In genomic region chr9:114674076-114674797, GRCh38 we compare ENCODE assay signal across 26 cellular contexts. TPM values are rescaled to one million over a fixed set of nuclear protein-coding genes. Genes with fewer than 3 reads are reported as not detected.
"Had no signal": no experiment of that assay in that cellular context is flagged by ENCODE, and none has a peak within 500 bp of the region (broad histone marks: within the 10 kb centered on the region; RNA-seq: fewer than 3 reads in every experiment).

No MANE protein-coding gene starts in this region.

- H3K9me3 ChIP-seq: gastrocnemius medialis, stomach, thoracic aorta, transverse colon had no signal

- H3K27ac Mint-ChIP-seq: natural killer cell had no signal

- FAIRE-seq: endometrium, islet of Langerhans, small intestine had no signal

- H3K27ac ChIP-seq: gastrocnemius medialis, heart right ventricle, right atrium auricular region, stomach, thoracic aorta, transverse colon had no signal

- H3K4me3 Mint-ChIP-seq: natural killer cell, neural crest cell had no signal

- H3K4me1 Mint-ChIP-seq: natural killer cell, neural crest cell had no signal

- H3K36me3 ChIP-seq: gastrocnemius medialis, heart right ventricle, right atrium auricular region, stomach, thoracic aorta, transverse colon had no signal

- ATAC-seq: esophagus mucosa, gastrocnemius medialis, heart right ventricle, left lobe of liver, natural killer cell had no signal

- H3K9me3 Mint-ChIP-seq: natural killer cell, neural crest cell had no signal

- DNase-seq: effector memory CD4-positive, alpha-beta T cell; gastrocnemius medialis; heart right ventricle; hypothalamus; natural killer cell; small intestine; stimulated activated CD4-positive, alpha-beta T cell treated with anti-CD3 and anti-CD28 coated beads, Interleukin-12 subunit alpha, Interleukin-12 subunit beta, amount 100 ng/mL, for 4 hours; stimulated activated naive CD4-positive, alpha-beta T cell; stomach; substantia nigra; transverse colon had no signal

- H3K4me3 ChIP-seq: gastrocnemius medialis, heart right ventricle, right atrium auricular region, stomach, thoracic aorta, transverse colon had no signal

- H3K36me3 Mint-ChIP-seq: natural killer cell had no signal

- H3K27me3 ChIP-seq: gastrocnemius medialis, right atrium auricular region, stomach, transverse colon had no signal

- H3K4me1 ChIP-seq: gastrocnemius medialis, right atrium auricular region had no signal

RNA-seq across cellular contexts. Expression of gene TEX48, which starts 7.8 kb away (rescaled TPM):
- total RNA-seq: esophagus mucosa, fibroblast of lung, gastrocnemius medialis, heart right ventricle, left lobe of liver, lower leg skin, mammary epithelial cell, mucosa of gallbladder, myocyte, natural killer cell, neural crest cell, osteocyte, posterior vena cava, right atrium auricular region, stomach, thoracic aorta, transverse colon, urinary bladder had no signal
- polyA plus RNA-seq: fibroblast of lung, heart right ventricle, mammary epithelial cell, small intestine, stomach, urinary bladder had no signal

RNA-seq across cellular contexts. Expression of gene TEX53, which starts 16.6 kb away (rescaled TPM):
- total RNA-seq: esophagus mucosa, fibroblast of lung, gastrocnemius medialis, heart right ventricle, left lobe of liver, lower leg skin, mammary epithelial cell, mucosa of gallbladder, myocyte, natural killer cell, neural crest cell, osteocyte, posterior vena cava, right atrium auricular region, stomach, thoracic aorta, transverse colon, urinary bladder had no signal
- polyA plus RNA-seq: fibroblast of lung, heart right ventricle, mammary epithelial cell, small intestine, stomach, urinary bladder had no signal
